8 cellular contexts compared by ENCODE assay signal in genomic region chr2:112480540-112481049, GRCh38. TPM values are rescaled to one million over a fixed set of nuclear protein-coding genes. Genes with fewer than 3 reads are reported as not detected.
A peak's percentile ranks its signal among the peaks of the same experiment; 100 is the strongest.
DNase-seq lines count a peak whose midpoint lies in the region; ATAC-seq and TF ChIP-seq lines count a peak whose summit lies in the region.

No MANE protein-coding gene starts in this region.

- peak overlapping the region; percentile 91 for H3K4me3 Mint-ChIP-seq in osteocyte (ENCODE audit: unreplicated experiment)

- DNase-seq in NCI-H2227 (lab: John Stamatoyannopoulos, UW; ENCODE audit: unreplicated experiment) = peak; percentile 43
- no peak for DNase-seq in NCI-H2227 treated with DMSO at 0.1 percent for 48 hours (lab: John Stamatoyannopoulos, UW)
- DNase-seq in T follicular helper cell (ENCODE audit: low read depth) = peak; percentile 9
- DNase-seq in effector memory CD4-positive, alpha-beta T cell = peak in 1 of 3 donors; percentile 13
- no peak for DNase-seq in osteocyte (ENCODE audit: extremely low spot score, unreplicated experiment)
- DNase-seq in NCI-H128 (lab: John Stamatoyannopoulos, UW; ENCODE audit: unreplicated experiment) = no peak
- DNase-seq in DMS114 treated with DMSO at 0.1 percent for 48 hours (lab: John Stamatoyannopoulos, UW; ENCODE audit: unreplicated experiment) = no peak

- H3K36me3 ChIP-seq in effector memory CD4-positive, alpha-beta T cell (ENCODE audit: control insufficient read depth, insufficient read depth, low read length) = no peaks in the 10 kb centered on the region

- ATAC-seq in GM18519 (IDR thresholded peaks at IDR 0.05; ENCODE audit: low FRiP score, unreplicated experiment) = no peak

- H3K27me3 Mint-ChIP-seq in osteocyte (ENCODE audit: unreplicated experiment) = peaks cover 2% of the 10 kb centered on the region

- H3K27ac Mint-ChIP-seq in osteocyte (ENCODE audit: unreplicated experiment) = no peak overlapping the region

- H3K27me3 ChIP-seq in effector memory CD4-positive, alpha-beta T cell (replicated peaks; ENCODE audit: control insufficient read depth, insufficient read depth, low read length, poor library complexity, severe bottlenecking) = no peaks in the 10 kb centered on the region

- H3K4me1 ChIP-seq in effector memory CD4-positive, alpha-beta T cell (ENCODE audit: control insufficient read depth, insufficient read depth, low read length, poor library complexity, severe bottlenecking) = peaks cover 10% of the 10 kb centered on the region

- H3K9me3 Mint-ChIP-seq in osteocyte (ENCODE audit: unreplicated experiment) = no peaks in the 10 kb centered on the region

- peak overlapping the region; percentile 65 for H3K27ac ChIP-seq in effector memory CD4-positive, alpha-beta T cell (ENCODE audit: insufficient read depth, low read length, poor library complexity, severe bottlenecking)

- H3K36me3 Mint-ChIP-seq in osteocyte (ENCODE audit: unreplicated experiment) = no peaks in the 10 kb centered on the region

- peak overlapping the region; percentile 93 for H3K4me3 ChIP-seq in effector memory CD4-positive, alpha-beta T cell (ENCODE audit: insufficient read depth, low read depth, low read length, poor library complexity, severe bottlenecking)

- H3K9me3 ChIP-seq in effector memory CD4-positive, alpha-beta T cell (ENCODE audit: control insufficient read depth, low read length) = no peaks in the 10 kb centered on the region

- no peak for TF ChIP-seq CTCF in osteocyte (IDR thresholded peaks at IDR 0.05)

- peaks cover 22% of the 10 kb centered on the region for H3K4me1 Mint-ChIP-seq in osteocyte (ENCODE audit: unreplicated experiment)

RNA-seq across cellular contexts. Expression of gene TTL, which starts 1.4 kb away (rescaled TPM):
- 65.7 and 67.2 TPM in 2 replicates for total RNA-seq in osteocyte

RNA-seq across cellular contexts. Expression of gene RGPD8, which starts 47.1 kb away (rescaled TPM):
- total RNA-seq in osteocyte = 8.6 and 9.6 TPM in 2 replicates

Comparison
In these comparisons a context has a peak if more than half of its experiments do, and no peak if none do; other contexts are left out.
1. DNase-seq: peak in NCI-H2227 (single experiment) and T follicular helper cell (single experiment); none in NCI-H2227 treated with DMSO at 0.1 percent for 48 hours (single experiment), osteocyte (single experiment), NCI-H128 (single experiment) and DMS114 treated with DMSO at 0.1 percent for 48 hours (single experiment).